ENCODE assay signal across 20 cellular contexts in genomic region chr7:73343671-73344380, GRCh38. TPM values are rescaled to one million over a fixed set of nuclear protein-coding genes. Genes with fewer than 3 reads are reported as not detected.
"Had no signal": no experiment of that assay in that cellular context is flagged by ENCODE, and none has a peak within 500 bp of the region (broad histone marks: within the 10 kb centered on the region; RNA-seq: fewer than 3 reads in every experiment).

No MANE protein-coding gene starts in this region.

- H3K9me3 Mint-ChIP-seq: activated naive CD8-positive, alpha-beta T cell treated with anti-CD3 and anti-CD28 coated beads, Interleukin-2, amount 10 ng/mL, durations not matched to agents 7 days and 5 days; T-cell; type B pancreatic cell had no signal

- H3K27me3 Mint-ChIP-seq: type B pancreatic cell had no signal

- H3K36me3 ChIP-seq: colonic mucosa, esophagus squamous epithelium, lower lobe of right lung had no signal

- H3K4me1 ChIP-seq: colonic mucosa, lower lobe of right lung had no signal

- H3K27me3 ChIP-seq: colonic mucosa had no signal

- H3K4me3 ChIP-seq: colonic mucosa, esophagus squamous epithelium, lower lobe of right lung, skin epidermis had no signal

- H3K9me3 ChIP-seq: colonic mucosa, esophagus squamous epithelium, lower lobe of right lung had no signal

- DNase-seq: activated CD4-positive, alpha-beta T cell treated with anti-CD3 and anti-CD28 coated beads, Interleukin-2, amount 50 U/mL, for 1 hour; activated CD8-positive, alpha-beta memory T cell treated with anti-CD3 and anti-CD28 coated beads for 24 hours; activated naive CD8-positive, alpha-beta T cell treated with anti-CD3 and anti-CD28 coated beads, Interleukin-2, amount 10 ng/mL, durations not matched to agents 7 days and 5 days; central memory CD4-positive, alpha-beta T cell; colonic mucosa; effector CD4-positive, alpha-beta T cell; esophagus squamous epithelium; lower lobe of right lung; midbrain; stimulated activated CD4-positive, alpha-beta T cell treated with anti-CD3 and anti-CD28 coated beads, Interleukin-4, amount 100 ng/mL, for 4 hours; stimulated activated CD8-positive, alpha-beta memory T cell treated with anti-CD3 and anti-CD28 coated beads, Interleukin-4, amount 100 ng/mL, for 48 hours; stimulated activated naive CD4-positive, alpha-beta T cell treated with Interleukin-2 at 50 U/mL for 16 hours; T-cell; T-helper 9 cell had no signal

- H3K27ac Mint-ChIP-seq: activated naive CD8-positive, alpha-beta T cell treated with anti-CD3 and anti-CD28 coated beads, Interleukin-2, amount 10 ng/mL, durations not matched to agents 7 days and 5 days; brain; T-cell; type B pancreatic cell had no signal

- H3K4me1 Mint-ChIP-seq: T-cell had no signal

- ATAC-seq: activated CD4-positive, CD25-positive, alpha-beta regulatory T cell treated with anti-CD3 and anti-CD28 coated beads, Interleukin-2, amount 50 U/mL, for 24 hours; lower lobe of right lung; T-cell had no signal

- H3K27ac ChIP-seq: colonic mucosa, esophagus squamous epithelium, lower lobe of right lung, skin epidermis had no signal

- H3K4me3 Mint-ChIP-seq: activated naive CD8-positive, alpha-beta T cell treated with anti-CD3 and anti-CD28 coated beads, Interleukin-2, amount 10 ng/mL, durations not matched to agents 7 days and 5 days; brain; T-cell; type B pancreatic cell had no signal

- H3K36me3 Mint-ChIP-seq: activated naive CD8-positive, alpha-beta T cell treated with anti-CD3 and anti-CD28 coated beads, Interleukin-2, amount 10 ng/mL, durations not matched to agents 7 days and 5 days; brain; T-cell; type B pancreatic cell had no signal

RNA-seq across cellular contexts. Expression of gene FKBP6, which starts 15.9 kb away (rescaled TPM):
- total RNA-seq: activated naive CD8-positive, alpha-beta T cell treated with anti-CD3 and anti-CD28 coated beads, Interleukin-2, amount 10 ng/mL, durations not matched to agents 7 days and 5 days; colonic mucosa; esophagus squamous epithelium; fibroblast of villous mesenchyme; T-cell had no signal

RNA-seq across cellular contexts. Expression of gene TRIM50, which starts 15.9 kb away (rescaled TPM):
- total RNA-seq: activated naive CD8-positive, alpha-beta T cell treated with anti-CD3 and anti-CD28 coated beads, Interleukin-2, amount 10 ng/mL, durations not matched to agents 7 days and 5 days; colonic mucosa; fibroblast of villous mesenchyme; lower lobe of right lung; myocyte; T-cell had no signal
